1 cellular context compared by ENCODE assay signal in genomic region chr7:15687645-15688025, GRCh38.
TF ChIP-seq lines count a peak whose summit lies in the region.

No MANE protein-coding gene starts in this region.

TF ChIP-seq in GM12878, 131 proteins besides CTCF, POLR2A, EP300 and RAD21 (continued from another document):
- TF ChIP-seq, protein P1, sequence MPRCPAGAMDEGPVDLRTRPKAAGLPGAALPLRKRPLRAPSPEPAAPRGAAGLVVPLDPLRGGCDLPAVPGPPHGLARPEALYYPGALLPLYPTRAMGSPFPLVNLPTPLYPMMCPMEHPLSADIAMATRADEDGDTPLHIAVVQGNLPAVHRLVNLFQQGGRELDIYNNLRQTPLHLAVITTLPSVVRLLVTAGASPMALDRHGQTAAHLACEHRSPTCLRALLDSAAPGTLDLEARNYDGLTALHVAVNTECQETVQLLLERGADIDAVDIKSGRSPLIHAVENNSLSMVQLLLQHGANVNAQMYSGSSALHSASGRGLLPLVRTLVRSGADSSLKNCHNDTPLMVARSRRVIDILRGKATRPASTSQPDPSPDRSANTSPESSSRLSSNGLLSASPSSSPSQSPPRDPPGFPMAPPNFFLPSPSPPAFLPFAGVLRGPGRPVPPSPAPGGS (IDR thresholded peaks at IDR 0.05; ENCODE audit: borderline replicate concordance, insufficient read depth, low read depth, low read length, poor library complexity, severe bottlenecking), result no peak
- TF ChIP-seq STAT3 (IDR thresholded peaks at IDR 0.05; ENCODE audit: low read depth, low read length), result no peak
- no peak for TF ChIP-seq TCF12 (IDR thresholded peaks at IDR 0.05; ENCODE audit: low read depth, low read length)
- TF ChIP-seq SREBF2 (IDR thresholded peaks at IDR 0.05; ENCODE audit: low read length), result no peak
- no peak for TF ChIP-seq HDAC6 (IDR thresholded peaks at IDR 0.05; ENCODE audit: unreplicated experiment)
- TF ChIP-seq RAD51 (IDR thresholded peaks at IDR 0.05), result no peak
